Comparison of ENCODE assay signal across 19 cellular contexts in genomic region chr21:41418393-41418792, GRCh38. TPM values are rescaled to one million over a fixed set of nuclear protein-coding genes. Genes with fewer than 3 reads are reported as not detected.
DNase-seq lines count a peak whose midpoint lies in the region; ATAC-seq, FAIRE-seq and TF ChIP-seq lines count a peak whose summit lies in the region.
"Had no signal": no experiment of that assay in that cellular context is flagged by ENCODE, and none has a peak within 500 bp of the region (broad histone marks: within the 10 kb centered on the region; RNA-seq: fewer than 3 reads in every experiment).

No MANE protein-coding gene starts in this region.

- WGBS in trophoblast cell (ENCODE audit: extremely low coverage, insufficient coverage, insufficient read length) = no CpG with 5 or more reads among the region's 6 CpGs
- 94 to 98% (median 96%) methylated on average over 6 of the region's 6 CpGs for WGBS in small intestine, 3 donors

- H3K4me3 Mint-ChIP-seq in CD4-positive, alpha-beta memory T cell = peak overlapping the region in 5 of 8 donors; percentile 5 to 67 (median 13)
- no peak overlapping the region for H3K4me3 Mint-ChIP-seq in dendritic cell treated with granulocyte-macrophage colony-stimulating factor and Interleukin-4, amounts not matched to agents 40 ng/mL and 50 ng/mL, for 4 days

- no peak for ATAC-seq in gastrocnemius medialis
- ATAC-seq: left colon had no signal

- TF ChIP-seq CTCF in neutrophil (IDR thresholded peaks at IDR 0.05) = no peak
- no peak for TF ChIP-seq CTCF in gastrocnemius medialis (IDR thresholded peaks at IDR 0.05 in 4 of 5, conservative IDR thresholded peaks at IDR 0.05 in 1 of 5)

- H3K23ac ChIP-seq in trophoblast cell (ENCODE audit: low read length) = no peak overlapping the region

- no peak overlapping the region for H4K12ac ChIP-seq in trophoblast cell (ENCODE audit: low read depth, low read length)

- H3K36me3 ChIP-seq in BLaER1 treated with 17β-estradiol and CSF1 and Interleukin-3, amounts not matched to agents 10 nM and 100 nM = no peaks in the 10 kb centered on the region
- H3K36me3 ChIP-seq in CD4-positive, alpha-beta memory T cell (ENCODE audit: insufficient read depth, low read length) = no peaks in the 10 kb centered on the region
- H3K36me3 ChIP-seq in neutrophil (no peaks in the 10 kb centered on the region), trophoblast cell (ENCODE audit: control insufficient read depth in 1 of 2, insufficient read depth in 2 of 2, low read length in 2 of 2) (no peaks in the 10 kb centered on the region), gastrocnemius medialis (no peaks in the 10 kb centered on the region), small intestine (ENCODE audit: control insufficient read depth in 2 of 2, insufficient read depth in 2 of 2, low read length in 2 of 2) (no peaks in the 10 kb centered on the region)
- H3K36me3 ChIP-seq: sigmoid colon had no signal

- POLR2A ChIA-PET in CD4-positive, alpha-beta memory T cell (lab: Charles Lee; ENCODE audit: partially characterized antibody) = interaction anchor here (1.1 to 2.4 kb wide), 3 partner anchors 8 to 56 kb away, joined by 4 to 15 read pairs (median 4); partner anchors contain the start of genes MX1 and MX2

- H3K4me3 ChIP-seq in BLaER1 treated with 17β-estradiol and CSF1 and Interleukin-3, amounts not matched to agents 10 nM and 100 nM = no peak overlapping the region
- H3K4me3 ChIP-seq in CD4-positive, alpha-beta memory T cell (ENCODE audit: low read length in 2 of 2) = no peak overlapping the region
- H3K4me3 ChIP-seq in neutrophil (ENCODE audit: low read depth in 1 of 2, low read length in 1 of 2) = no peak overlapping the region
- H3K4me3 ChIP-seq in trophoblast cell (ENCODE audit: low read depth, low read length) = no peak overlapping the region
- H3K4me3 ChIP-seq in gastrocnemius medialis = no peak overlapping the region
- H3K4me3 ChIP-seq in small intestine (ENCODE audit: low read depth in 1 of 2, low read length in 2 of 2) = no peak overlapping the region
- H3K4me3 ChIP-seq: GM23338, sigmoid colon had no signal

- no peak overlapping the region for H3K14ac ChIP-seq in trophoblast cell (ENCODE audit: low read length)

- no peak overlapping the region for H2BK12ac ChIP-seq in trophoblast cell (ENCODE audit: low read length)

- H3K79me2 ChIP-seq in trophoblast cell (ENCODE audit: control insufficient read depth, insufficient read depth, low read length, poor library complexity) = peaks cover 2% of the 10 kb centered on the region

- no peak overlapping the region for H2BK120ac ChIP-seq in trophoblast cell (ENCODE audit: insufficient read depth, low read length, poor library complexity)

- peak overlapping the region in 9 of 11 experiments; percentile 92 to 99 (median 97); a peak in 10 of 22 replicates for H3K4me2 ChIP-seq in BLaER1 treated with 17β-estradiol and CSF1 and Interleukin-3, amounts not matched to agents 10 nM and 100 nM
- H3K4me2 ChIP-seq in trophoblast cell (ENCODE audit: low read length) = no peak overlapping the region

- no peak overlapping the region for H4K8ac ChIP-seq in trophoblast cell (ENCODE audit: low read depth, low read length)

- CTCF ChIA-PET in CD4-positive, alpha-beta memory T cell (lab: Charles Lee; ENCODE audit: partially characterized antibody) = interaction anchor here (2.0 kb wide), 1 partner anchor 135 kb away, joined by 4 read pairs; no protein-coding TSS in a partner anchor

- in situ Hi-C loops in gastrocnemius medialis (cut with MboI; ENCODE audit: low sequenced_read_pairs in 4 of 4) = no loop called here

- no peak overlapping the region for H3K4ac ChIP-seq in trophoblast cell (ENCODE audit: low read depth, low read length)

- no peak overlapping the region for H2BK5ac ChIP-seq in trophoblast cell (ENCODE audit: low read depth, low read length, poor library complexity)

- H3K27me3 ChIP-seq in BLaER1 treated with 17β-estradiol and CSF1 and Interleukin-3, amounts not matched to agents 10 nM and 100 nM = no peaks in the 10 kb centered on the region
- H3K27me3 ChIP-seq in CD4-positive, alpha-beta memory T cell (ENCODE audit: insufficient read depth, low read length) = no peaks in the 10 kb centered on the region
- H3K27me3 ChIP-seq in neutrophil (no peaks in the 10 kb centered on the region), trophoblast cell (ENCODE audit: insufficient read depth, low read length) (no peaks in the 10 kb centered on the region), gastrocnemius medialis (no peaks in the 10 kb centered on the region), small intestine (ENCODE audit: control insufficient read depth in 2 of 2, insufficient read depth in 2 of 2, low read length in 2 of 2) (no peaks in the 10 kb centered on the region)
- H3K27me3 ChIP-seq: sigmoid colon had no signal

- H3K27me3 Mint-ChIP-seq in CD4-positive, alpha-beta memory T cell = no peaks in the 10 kb centered on the region
- H3K27me3 Mint-ChIP-seq in dendritic cell treated with granulocyte-macrophage colony-stimulating factor and Interleukin-4, amounts not matched to agents 40 ng/mL and 50 ng/mL, for 4 days = no peaks in the 10 kb centered on the region

- H3K18ac ChIP-seq in trophoblast cell (ENCODE audit: low read length) = no peak overlapping the region

- peak overlapping the region in 2 of 11 experiments; percentile 77 to 88; a peak in 3 of 22 replicates for H3K27ac ChIP-seq in BLaER1 treated with 17β-estradiol and CSF1 and Interleukin-3, amounts not matched to agents 10 nM and 100 nM
- no peak overlapping the region for H3K27ac ChIP-seq in CD4-positive, alpha-beta memory T cell (ENCODE audit: low read depth, low read length)
- H3K27ac ChIP-seq in neutrophil (peak overlapping the region; percentile 76), trophoblast cell (ENCODE audit: low read depth, low read length) (no peak overlapping the region), gastrocnemius medialis (no peak overlapping the region), small intestine (ENCODE audit: low read depth in 1 of 2, low read length in 1 of 2) (no peak overlapping the region)

- H3K4me1 ChIP-seq in BLaER1 treated with 17β-estradiol and CSF1 and Interleukin-3, amounts not matched to agents 10 nM and 100 nM = peaks cover 34 to 45% (median 41%) of the 10 kb centered on the region in 10 experiments
- H3K4me1 ChIP-seq in CD4-positive, alpha-beta memory T cell (ENCODE audit: insufficient read depth, low read length) = peaks cover 7% of the 10 kb centered on the region
- H3K4me1 ChIP-seq in neutrophil (ENCODE audit: control insufficient read depth in 1 of 2, insufficient read depth in 1 of 2, low read depth in 1 of 2, low read length in 1 of 2) = peaks cover 27% of the 10 kb centered on the region in 2 experiments
- H3K4me1 ChIP-seq in trophoblast cell (ENCODE audit: control insufficient read depth in 1 of 2, insufficient read depth in 2 of 2, low read length in 2 of 2) = peaks cover 0 to 3% of the 10 kb centered on the region in 2 experiments
- no peaks in the 10 kb centered on the region for H3K4me1 ChIP-seq in gastrocnemius medialis
- H3K4me1 ChIP-seq in small intestine (ENCODE audit: control insufficient read depth in 2 of 2, insufficient read depth in 1 of 2, low read depth in 1 of 2, low read length in 1 of 2) = no peaks in the 10 kb centered on the region

- H3K79me1 ChIP-seq in trophoblast cell (ENCODE audit: low read length) = no peaks in the 10 kb centered on the region

- intact Hi-C loops in CD4-positive, alpha-beta memory T cell (cut with micrococcal nuclease) = no loop called here
- intact Hi-C loops in dendritic cell treated with granulocyte-macrophage colony-stimulating factor and Interleukin-4, amounts not matched to agents 40 ng/mL and 50 ng/mL, for 4 days (cut with micrococcal nuclease) = no loop called here
- intact Hi-C loops in gastrocnemius medialis (cut with DNase I; ENCODE audit: low total_unique reads) = no loop called here

- no peak for TF ChIP-seq POLR2A in gastrocnemius medialis (IDR thresholded peaks at IDR 0.05)

- no peak overlapping the region for H3K9ac ChIP-seq in BLaER1 treated with 17β-estradiol and CSF1 and Interleukin-3, amounts not matched to agents 10 nM and 100 nM
- no peak overlapping the region for H3K9ac ChIP-seq in trophoblast cell (ENCODE audit: low read length)

- H3K9me3 ChIP-seq in BLaER1 treated with 17β-estradiol and CSF1 and Interleukin-3, amounts not matched to agents 10 nM and 100 nM (replicated peaks in 1 of 11) = peaks cover 7 to 14% (median 13%) of the 10 kb centered on the region in 11 experiments; a peak in 20 of 22 replicates
- H3K9me3 ChIP-seq in CD4-positive, alpha-beta memory T cell (ENCODE audit: control insufficient read depth in 1 of 2, low read length in 2 of 2) = no peaks in the 10 kb centered on the region
- no peaks in the 10 kb centered on the region for H3K9me3 ChIP-seq in neutrophil
- no peaks in the 10 kb centered on the region for H3K9me3 ChIP-seq in trophoblast cell (ENCODE audit: insufficient read depth, low read depth, low read length)
- H3K9me3 ChIP-seq in gastrocnemius medialis = no peaks in the 10 kb centered on the region
- no peaks in the 10 kb centered on the region for H3K9me3 ChIP-seq in small intestine (ENCODE audit: control insufficient read depth, low read depth)

- peak overlapping the region; percentile 39 to 94 (median 87) for H3K27ac Mint-ChIP-seq in CD4-positive, alpha-beta memory T cell
- peak overlapping the region; percentile 94 for H3K27ac Mint-ChIP-seq in dendritic cell treated with granulocyte-macrophage colony-stimulating factor and Interleukin-4, amounts not matched to agents 40 ng/mL and 50 ng/mL, for 4 days
- H3K27ac Mint-ChIP-seq: GM23338, nephron progenitor cell had no signal

- H3K9me3 Mint-ChIP-seq in CD4-positive, alpha-beta memory T cell = peaks cover 0 to 18% (median 8%) of the 10 kb centered on the region in 8 donors
- peaks cover 7% of the 10 kb centered on the region for H3K9me3 Mint-ChIP-seq in dendritic cell treated with granulocyte-macrophage colony-stimulating factor and Interleukin-4, amounts not matched to agents 40 ng/mL and 50 ng/mL, for 4 days

- H3K4me1 Mint-ChIP-seq in CD4-positive, alpha-beta memory T cell = peaks cover 10 to 31% (median 18%) of the 10 kb centered on the region in 4 donors
- peaks cover 45% of the 10 kb centered on the region for H3K4me1 Mint-ChIP-seq in dendritic cell treated with granulocyte-macrophage colony-stimulating factor and Interleukin-4, amounts not matched to agents 40 ng/mL and 50 ng/mL, for 4 days (ENCODE audit: low read depth)

- H2AFZ ChIP-seq in trophoblast cell (ENCODE audit: insufficient read depth, low read length, poor library complexity) = no peak overlapping the region
- H2AFZ ChIP-seq: GM23338 had no signal

- H4K91ac ChIP-seq in trophoblast cell (ENCODE audit: low read depth, low read length) = no peak overlapping the region

- DNase-seq in CD4-positive, alpha-beta memory T cell = no peak
- DNase-seq in trophoblast cell = no peak
- DNase-seq in gastrocnemius medialis = no peak
- DNase-seq in small intestine = no peak
- DNase-seq: activated effector memory CD4-positive, alpha-beta T cell treated with anti-CD3 and anti-CD28 coated beads, Interleukin-2, amount 50 U/mL, for 16 hours; amniotic stem cell; left colon; NCI-H1694 treated with DMSO at 0.1 percent for 48 hours; NCI-H526 treated with DMSO at 0.1 percent for 48 hours; nephron progenitor cell; posterior cingulate gyrus; RPMI8226; sigmoid colon had no signal

- FAIRE-seq in small intestine (lab: Jason Lieb, UNC) = no peak
- FAIRE-seq: bronchial epithelial cell, HTR-8/SVneo had no signal

- no peaks in the 10 kb centered on the region for H4K20me1 ChIP-seq in BLaER1 treated with 17β-estradiol and CSF1 and Interleukin-3, amounts not matched to agents 10 nM and 100 nM

- H2AK5ac ChIP-seq in trophoblast cell (ENCODE audit: low read length) = no peak overlapping the region

- peaks cover 0 to 2% of the 10 kb centered on the region in 2 donors for H3K36me3 Mint-ChIP-seq in CD4-positive, alpha-beta memory T cell
- H3K36me3 Mint-ChIP-seq in dendritic cell treated with granulocyte-macrophage colony-stimulating factor and Interleukin-4, amounts not matched to agents 40 ng/mL and 50 ng/mL, for 4 days (ENCODE audit: low read depth) = no peaks in the 10 kb centered on the region

RNA-seq across cellular contexts. Expression of gene MX1, which starts 7.6 kb away (rescaled TPM):
- total RNA-seq in CD4-positive, alpha-beta memory T cell = 10 to 100 TPM; 73.7 to 75.3 TPM
- 10 to 100 TPM; 47.8 to 80.6 TPM for polyA plus RNA-seq in CD4-positive, alpha-beta memory T cell
- 0.76 and 1.1 TPM in 2 replicates for polyA plus RNA-seq in trophoblast cell (2013)
- 1 to 10 TPM; 2.5 to 10.0 (median 5.7) TPM for total RNA-seq in gastrocnemius medialis
- 10 to 100 TPM; 36.0 to 64.9 (median 37.6) TPM for polyA plus RNA-seq in small intestine

RNA-seq across cellular contexts. Expression of gene MX2, which starts 56.6 kb away (rescaled TPM):
- total RNA-seq in CD4-positive, alpha-beta memory T cell = 100 to 1,000 TPM in 1 of 2 experiments, 10 to 100 TPM in 1; 98.7 to 107 TPM
- polyA plus RNA-seq in CD4-positive, alpha-beta memory T cell = 10 to 100 TPM; 29.6 to 46.9 TPM
- polyA plus RNA-seq in trophoblast cell (2013) = 0.37 and 0.46 TPM in 2 replicates
- 1 to 10 TPM; 1.1 to 6.8 (median 2.2) TPM for total RNA-seq in gastrocnemius medialis
- polyA plus RNA-seq in small intestine = 1 to 10 TPM; 4.0 to 9.1 (median 5.9) TPM

Comparison
In these comparisons a context has a peak if more than half of its experiments do, and no peak if none do; other contexts are left out.
1. RNA of gene MX1, which starts 7.6 kb away (total RNA-seq): 73.7 to 75.3 TPM in CD4-positive, alpha-beta memory T cell; 2.5 to 10.0 TPM in gastrocnemius medialis; every median in the first group is over 4 times any median in the second.
2. RNA of gene MX2, which starts 56.6 kb away (total RNA-seq): 98.7 to 107 TPM in CD4-positive, alpha-beta memory T cell; 1.1 to 6.8 TPM in gastrocnemius medialis; every median in the first group is over 10 times any median in the second.